17 cellular contexts compared by ENCODE assay signal in genomic region chr2:222436040-222436413, GRCh38. TPM values are rescaled to one million over a fixed set of nuclear protein-coding genes. Genes with fewer than 3 reads are reported as not detected.
"Had no signal": no experiment of that assay in that cellular context is flagged by ENCODE, and none has a peak within 500 bp of the region (broad histone marks: within the 10 kb centered on the region; RNA-seq: fewer than 3 reads in every experiment).

No MANE protein-coding gene starts in this region.

- DNase-seq: activated CD4-positive, alpha-beta T cell treated with anti-CD3 and anti-CD28 coated beads, Interleukin-2, amount 50 U/mL, for 4 hours; activated CD4-positive, CD25-positive, alpha-beta regulatory T cell treated with anti-CD3 and anti-CD28 coated beads, Interleukin-2, amount 50 U/mL, for 72 hours; activated naive CD4-positive, alpha-beta T cell treated with Interleukin-2 at 50 U/mL for 16 hours; activated T-cell treated with anti-CD3 and anti-CD28 coated beads for 4 hours; anterior cingulate cortex; cerebellar nuclear complex; left ventricle myocardium inferior; natural killer cell; stimulated activated CD4-positive, alpha-beta T cell treated with anti-CD3 and anti-CD28 coated beads, Interleukin-15, amount 100 ng/mL, for 24 hours; stimulated activated CD4-positive, alpha-beta T cell treated with anti-CD3 and anti-CD28 coated beads, Interleukin-4, amount 100 ng/mL, for 1 hour; stimulated activated naive CD4-positive, alpha-beta T cell; substantia nigra; trophoblast cell had no signal

- ATAC-seq: natural killer cell had no signal

- H3K4me3 ChIP-seq: breast epithelium, left ventricle myocardium inferior, right atrium auricular region had no signal

- H3K4me1 ChIP-seq: breast epithelium had no signal

- H3K9me3 ChIP-seq: breast epithelium, left ventricle myocardium inferior, neutrophil, right atrium auricular region had no signal

- H3K27me3 ChIP-seq: breast epithelium, neutrophil, right atrium auricular region had no signal

- H3K36me3 ChIP-seq: breast epithelium, left ventricle myocardium inferior, neutrophil, right atrium auricular region had no signal

- H3K27ac ChIP-seq: breast epithelium, left ventricle myocardium inferior, neutrophil, right atrium auricular region had no signal

RNA-seq across cellular contexts. Expression of gene SGPP2, which starts 11.7 kb away (rescaled TPM):
- total RNA-seq: skeletal muscle tissue had no signal
